10 cellular contexts compared by ENCODE assay signal in genomic region chr17:1029196-1029911, GRCh38. TPM values are rescaled to one million over a fixed set of nuclear protein-coding genes. Genes with fewer than 3 reads are reported as not detected.
DNase-seq lines count a peak whose midpoint lies in the region; ATAC-seq and TF ChIP-seq lines count a peak whose summit lies in the region.
"Had no signal": no experiment of that assay in that cellular context is flagged by ENCODE, and none has a peak within 500 bp of the region (broad histone marks: within the 10 kb centered on the region; RNA-seq: fewer than 3 reads in every experiment).

No MANE protein-coding gene starts in this region.

- H3K4me1 Mint-ChIP-seq in glutamatergic neuron (ENCODE audit: low read depth, unreplicated experiment): peaks cover 31% of the 10 kb centered on the region
- H3K4me1 Mint-ChIP-seq: CD4-positive, alpha-beta memory T cell had no signal

- ATAC-seq in GM19035 (IDR thresholded peaks at IDR 0.05; ENCODE audit: unreplicated experiment): no peak
- no peak for ATAC-seq in GM18505 (IDR thresholded peaks at IDR 0.05; ENCODE audit: unreplicated experiment)
- no peak for ATAC-seq in GM18517 (IDR thresholded peaks at IDR 0.05; ENCODE audit: unreplicated experiment)

- peak overlapping the region; percentile 66 for H3K4me3 Mint-ChIP-seq in glutamatergic neuron (ENCODE audit: unreplicated experiment)
- H3K4me3 Mint-ChIP-seq: CD4-positive, alpha-beta memory T cell had no signal

- H3K36me3 Mint-ChIP-seq in glutamatergic neuron (ENCODE audit: unreplicated experiment): no peaks in the 10 kb centered on the region

- peak overlapping the region; percentile 80 for H3K27ac Mint-ChIP-seq in glutamatergic neuron (ENCODE audit: unreplicated experiment)

- peaks cover 23% of the 10 kb centered on the region for H3K27me3 Mint-ChIP-seq in glutamatergic neuron (ENCODE audit: unreplicated experiment)
- H3K27me3 Mint-ChIP-seq: CD4-positive, alpha-beta memory T cell had no signal

- TF ChIP-seq POLR2A in erythroblast (IDR thresholded peaks at IDR 0.05; ENCODE audit: low read length): no peak
- TF ChIP-seq POLR2A in GM18505 (IDR thresholded peaks at IDR 0.05; ENCODE audit: borderline replicate concordance, extremely low read depth, insufficient read depth, insufficient read length): no peak

- peaks cover 9% of the 10 kb centered on the region for H3K9me3 Mint-ChIP-seq in glutamatergic neuron (ENCODE audit: unreplicated experiment)
- H3K9me3 Mint-ChIP-seq: CD4-positive, alpha-beta memory T cell had no signal

- no peak for TF ChIP-seq CTCF in glutamatergic neuron (IDR thresholded peaks at IDR 0.05; ENCODE audit: partially characterized antibody, unreplicated experiment)

- DNase-seq in EH (ENCODE audit: low read depth) (peak; percentile 55), astrocyte of the hippocampus (ENCODE audit: low read depth, low spot score) (peak; percentile 72), glutamatergic neuron (no peak), renal cortical epithelial cell (ENCODE audit: low read depth) (peak; percentile 74), erythroblast (lab: John Stamatoyannopoulos, UW) (no peak)
- DNase-seq: activated gamma-delta T cell; CD4-positive, alpha-beta memory T cell had no signal

RNA-seq across cellular contexts. Expression of gene TIMM22, which starts 32.4 kb away (rescaled TPM):
- total RNA-seq in glutamatergic neuron (ENCODE audit: unreplicated experiment): 22.0 TPM
- total RNA-seq in renal cortical epithelial cell: 18.0 and 21.4 TPM in 2 replicates

RNA-seq across cellular contexts. Expression of gene NXN, which starts 49.8 kb away (rescaled TPM):
- total RNA-seq in glutamatergic neuron (ENCODE audit: unreplicated experiment): 177 TPM
- total RNA-seq in renal cortical epithelial cell: 25.5 and 57.7 TPM in 2 replicates

Comparison
In these comparisons a context has a peak if more than half of its experiments do, and no peak if none do; other contexts are left out.
1. DNase-seq: peak in EH (single experiment), astrocyte of the hippocampus (single experiment) and renal cortical epithelial cell (single experiment); none in glutamatergic neuron (single experiment) and erythroblast (0 of 2).